8 cellular contexts compared by ENCODE assay signal in the genomic region with DNA sequence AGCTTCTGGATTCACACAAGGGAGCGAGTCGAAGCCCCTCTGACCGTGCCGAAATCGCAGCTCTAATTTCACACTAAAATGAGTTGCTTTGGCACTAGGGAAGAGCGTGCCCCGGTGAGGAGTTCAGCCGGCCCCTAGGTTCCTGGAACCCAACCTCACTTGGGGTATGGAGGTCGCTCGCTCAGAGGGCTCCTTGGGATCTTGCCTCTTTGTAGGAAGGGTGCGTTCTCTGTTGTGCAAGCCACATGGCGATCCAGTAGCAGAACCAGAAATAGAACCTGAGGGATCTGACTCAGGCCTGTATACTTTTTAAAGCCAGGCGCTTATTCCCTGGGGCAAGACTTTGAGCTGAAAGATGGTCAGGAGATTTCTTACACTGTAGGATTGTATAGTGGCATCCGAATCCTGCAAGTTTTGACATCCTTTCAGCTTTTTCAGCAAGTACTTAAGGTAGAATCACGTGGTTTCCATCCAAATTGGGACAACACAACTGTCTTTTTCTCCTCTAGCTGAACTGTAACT. TPM values are rescaled to one million over a fixed set of nuclear protein-coding genes. Genes with fewer than 3 reads are reported as not detected.
A peak's percentile ranks its signal among the peaks of the same experiment; 100 is the strongest.
DNase-seq lines count a peak whose midpoint lies in the region; ATAC-seq, FAIRE-seq and TF ChIP-seq lines count a peak whose summit lies in the region.

No MANE protein-coding gene starts in this region.

- H3K9me3 Mint-ChIP-seq in glutamatergic neuron (ENCODE audit: unreplicated experiment): peaks cover 6% of the 10 kb centered on the region

- peak; percentile 73 to 81 for ATAC-seq in gastrocnemius medialis

- peaks cover 32 to 41% of the 10 kb centered on the region in 2 donors for H3K4me1 ChIP-seq in gastrocnemius medialis

- in situ Hi-C loops in gastrocnemius medialis (cut with MboI; ENCODE audit: low sequenced_read_pairs in 4 of 4): loop anchor here in 1 of 4 donors (25.0 kb wide), 1 partner anchor 424 kb away; the partner anchor contains the start of gene KIZ

- H3K27ac ChIP-seq in VCaP (peak overlapping the region; percentile 93), gastrocnemius medialis (peak overlapping the region; percentile 94 to 98 (median 97))

- TF ChIP-seq CTCF in HFF-Myc (IDR thresholded peaks at IDR 0.05; ENCODE audit: low read depth, low read length, missing control alignments) (no peak), VCaP (conservative IDR thresholded peaks at IDR 0.05) (no peak), glutamatergic neuron (IDR thresholded peaks at IDR 0.05; ENCODE audit: partially characterized antibody, unreplicated experiment) (no peak), gastrocnemius medialis (IDR thresholded peaks at IDR 0.05 in 4 of 5, conservative IDR thresholded peaks at IDR 0.05 in 1 of 5) (no peak)

- H3K9me3 ChIP-seq in gastrocnemius medialis: no peaks in the 10 kb centered on the region

- intact Hi-C loops in gastrocnemius medialis (cut with DNase I; ENCODE audit: low total_unique reads): loop anchor here (1.0 to 10.0 kb wide), 2 partner anchors 19 to 639 kb away; no protein-coding TSS in a partner anchor

- H3K27me3 Mint-ChIP-seq in glutamatergic neuron (ENCODE audit: unreplicated experiment): peaks cover 7% of the 10 kb centered on the region

- H3K36me3 Mint-ChIP-seq in glutamatergic neuron (ENCODE audit: unreplicated experiment): no peaks in the 10 kb centered on the region

- no peak for FAIRE-seq in H54 (lab: Jason Lieb, UNC)

- peak overlapping the region; percentile 90 for H3K4me3 Mint-ChIP-seq in glutamatergic neuron (ENCODE audit: unreplicated experiment)

- H3K4me3 ChIP-seq in HFF-Myc (replicated peaks; ENCODE audit: low read depth, low read length): peak overlapping the region; percentile 69
- H3K4me3 ChIP-seq in gastrocnemius medialis: peak overlapping the region; percentile 67 to 87 (median 82)

- H3K36me3 ChIP-seq in gastrocnemius medialis: no peaks in the 10 kb centered on the region

- H3K4me1 Mint-ChIP-seq in glutamatergic neuron (ENCODE audit: low read depth, unreplicated experiment): peaks cover 7% of the 10 kb centered on the region

- H3K27ac Mint-ChIP-seq in glutamatergic neuron (ENCODE audit: unreplicated experiment): peak overlapping the region; percentile 92

- no peaks in the 10 kb centered on the region for H3K27me3 ChIP-seq in gastrocnemius medialis

- TF ChIP-seq POLR2A in gastrocnemius medialis (IDR thresholded peaks at IDR 0.05) (no peak), H54 (IDR thresholded peaks at IDR 0.05; ENCODE audit: low read depth, low read length) (no peak), erythroblast (IDR thresholded peaks at IDR 0.05; ENCODE audit: low read length) (no peak)

- DNase-seq in HFF-Myc (ENCODE audit: extremely low read depth, low read depth) (no peak), glutamatergic neuron (no peak), gastrocnemius medialis (peak; percentile 72 to 88), H54 (ENCODE audit: insufficient read length, low spot score) (no peak), NCI-H510A treated with DMSO at 0.1 percent for 48 hours (lab: John Stamatoyannopoulos, UW) (no peak), erythroblast (lab: John Stamatoyannopoulos, UW) (no peak), NCI-H2107 (lab: John Stamatoyannopoulos, UW) (no peak)

RNA-seq across cellular contexts. Expression of gene RALGAPA2, which starts 0.9 kb away (rescaled TPM):
- total RNA-seq in glutamatergic neuron (ENCODE audit: unreplicated experiment) (60.9 TPM), gastrocnemius medialis (10 to 100 TPM; 43.2 to 56.9 (median 52.0) TPM)

Comparison
In these comparisons a context has a peak if more than half of its experiments do, and no peak if none do; other contexts are left out.
1. DNase-seq: peak in gastrocnemius medialis (2 of 2); none in HFF-Myc (single experiment), glutamatergic neuron (single experiment), H54 (single experiment), NCI-H510A treated with DMSO at 0.1 percent for 48 hours (single experiment), erythroblast (0 of 2) and NCI-H2107 (single experiment).